Comparison of ENCODE assay signal across 9 cellular contexts in the genomic region with DNA sequence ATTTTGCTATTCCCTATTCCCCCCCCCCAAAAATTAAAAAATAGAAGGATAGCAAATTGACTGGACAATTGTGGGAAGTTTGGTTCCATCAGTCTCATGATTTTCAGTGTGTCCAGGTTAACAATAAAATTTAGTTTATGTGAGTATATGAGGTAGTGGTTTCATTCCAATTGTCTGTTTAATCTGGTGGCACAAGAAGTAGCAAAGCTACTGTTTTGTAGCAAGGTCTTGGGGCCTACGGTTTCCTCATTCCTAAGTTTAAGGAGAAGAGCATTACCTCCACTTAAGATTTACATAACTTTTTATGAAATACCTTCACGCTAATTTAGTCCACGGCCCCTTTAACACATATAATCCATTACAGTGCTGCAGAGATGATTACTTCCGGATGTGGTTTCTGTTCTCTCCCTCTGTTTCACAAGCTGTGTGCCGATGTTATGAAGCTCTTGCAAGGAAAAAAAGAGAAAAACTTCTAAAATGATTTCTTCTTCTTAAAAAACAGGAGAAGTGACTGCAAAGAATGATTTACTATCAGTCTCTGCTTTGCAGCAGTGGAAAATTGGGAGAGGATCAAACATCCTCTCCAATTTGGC. TPM values are rescaled to one million over a fixed set of nuclear protein-coding genes. Genes with fewer than 3 reads are reported as not detected.
A peak's percentile ranks its signal among the peaks of the same experiment; 100 is the strongest.
DNase-seq lines count a peak whose midpoint lies in the region; ATAC-seq, FAIRE-seq and TF ChIP-seq lines count a peak whose summit lies in the region.
"Had no signal": no experiment of that assay in that cellular context is flagged by ENCODE, and none has a peak within 500 bp of the region (broad histone marks: within the 10 kb centered on the region; RNA-seq: fewer than 3 reads in every experiment).

No MANE protein-coding gene starts in this region.

- peak overlapping the region; percentile 67 for H2AFZ ChIP-seq in KMS-11 (ENCODE audit: low read depth)

- peak; percentile 57 for FAIRE-seq in GM18507 (lab: Jason Lieb, UNC)

- no peak for TF ChIP-seq CTCF in KMS-11 (conservative IDR thresholded peaks at IDR 0.05; ENCODE audit: low read depth, low read length)
- TF ChIP-seq CTCF in ovary (IDR thresholded peaks at IDR 0.05) = no peak

- no peaks in the 10 kb centered on the region for H3K79me2 ChIP-seq in KMS-11 (ENCODE audit: insufficient read depth, low read depth)

- ATAC-seq in GM18517 (IDR thresholded peaks at IDR 0.05; ENCODE audit: unreplicated experiment) = no peak

- no peaks in the 10 kb centered on the region for H3K9me3 ChIP-seq in ovary

- no peaks in the 10 kb centered on the region for H3K27me3 ChIP-seq in KMS-11 (ENCODE audit: insufficient read depth, low read depth)
- no peaks in the 10 kb centered on the region for H3K27me3 ChIP-seq in ovary

- H3K4me3 ChIP-seq in KMS-11 (IDR thresholded peaks at IDR 0.05; ENCODE audit: insufficient read depth, low read depth, low read length) (no peak overlapping the region), ovary (peak overlapping the region; percentile 27)

- no peaks in the 10 kb centered on the region for H3K36me3 ChIP-seq in KMS-11 (ENCODE audit: insufficient read depth)
- H3K36me3 ChIP-seq in ovary = no peaks in the 10 kb centered on the region

- no peaks in the 10 kb centered on the region for H4K20me1 ChIP-seq in KMS-11 (ENCODE audit: insufficient read depth)

- TF ChIP-seq EP300 in ovary (IDR thresholded peaks at IDR 0.05) = no peak

- H3K9ac ChIP-seq in KMS-11 = 0 out of 2 replicates have a peak overlapping the region, but pooled peaks have one; percentile 1

- H3K27ac ChIP-seq in KMS-11 (peak overlapping the region; percentile 6; the same call in 1 of the 2 replicates), ovary (no peak overlapping the region)

- WGBS in ovary, 3 donors = 15 to 53% (median 30%) methylated on average over 4 to 5 of the region's 5 CpGs

- peak overlapping the region; percentile 67 for H3K4me2 ChIP-seq in KMS-11

- no peak for TF ChIP-seq POLR2A in ovary (IDR thresholded peaks at IDR 0.05)

- intact Hi-C loops in ovary (cut with DNase I) = loop anchor here in 2 of 4 donors (2.0 to 5.0 kb wide), 2 partner anchors 126 kb away; no protein-coding TSS in a partner anchor

- DNase-seq in GM18507 (ENCODE audit: extremely low spot score, insufficient read length, low read depth) (peak; percentile 4), astrocyte of the hippocampus (ENCODE audit: low read depth, low spot score) (peak; percentile 36), ovary (no peak), C1 segment of cervical spinal cord (lab: John Stamatoyannopoulos, UW) (no peak), GM19238 (ENCODE audit: insufficient read length, low spot score) (no peak), mucosa of gallbladder (ENCODE audit: low spot score) (no peak)

- H3K4me1 ChIP-seq in KMS-11 (ENCODE audit: low read depth, poor library complexity, severe bottlenecking) (peaks cover 28% of the 10 kb centered on the region), ovary (ENCODE audit: insufficient read depth) (no peaks in the 10 kb centered on the region)

RNA-seq across cellular contexts. Expression of a gene that starts 32.7 kb away (rescaled TPM):
- total RNA-seq in ovary (not detected), mucosa of gallbladder (not detected)
- not detected for polyA plus RNA-seq in ovary
- polyA plus RNA-seq: IgD-negative memory B cell had no signal

Comparison
In these comparisons a context has a peak if more than half of its experiments do, and no peak if none do; other contexts are left out.
1. DNase-seq: peak in GM18507 (single experiment) and astrocyte of the hippocampus (single experiment); none in ovary (0 of 5), C1 segment of cervical spinal cord (0 of 14), GM19238 (single experiment) and mucosa of gallbladder (single experiment).